In the genomic region with DNA sequence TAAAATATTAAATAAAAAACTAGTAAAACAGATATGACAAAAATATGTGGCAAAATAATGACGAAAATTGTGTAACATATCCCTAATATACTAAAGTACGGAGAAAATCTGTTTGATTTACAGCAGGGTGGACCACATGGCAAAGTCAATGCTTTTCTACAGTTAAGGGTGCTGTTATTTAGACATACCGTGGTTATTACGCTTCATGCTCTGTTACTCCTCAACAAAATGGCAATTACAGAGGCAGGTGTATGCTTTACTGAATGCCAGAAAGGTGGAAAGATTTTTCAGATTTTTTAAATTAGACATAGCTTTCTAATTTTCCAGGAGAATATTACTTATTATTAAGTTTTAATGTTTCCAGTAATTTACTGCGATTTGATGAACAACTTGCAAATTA, we compare ENCODE assay signal across 18 cellular contexts.
"Had no signal": no experiment of that assay in that cellular context is flagged by ENCODE, and none has a peak within 500 bp of the region (broad histone marks: within the 10 kb centered on the region; RNA-seq: fewer than 3 reads in every experiment).

No MANE protein-coding gene starts in this region.

- H3K4me3 ChIP-seq: breast epithelium, coronary artery, left lung, upper lobe of right lung had no signal

- DNase-seq: activated CD4-positive, alpha-beta T cell treated with anti-CD3 and anti-CD28 coated beads, Interleukin-2, amount 10 ng/mL, durations not matched to agents 7 days and 5 days; activated CD8-positive, alpha-beta memory T cell treated with anti-CD3 and anti-CD28 coated beads, Interleukin-2, amount 50 U/mL, for 4 hours; activated naive CD4-positive, alpha-beta T cell treated with anti-CD3 and anti-CD28 coated beads, Interleukin-2, amount 10 ng/mL, durations not matched to agents 7 days and 5 days; activated naive CD8-positive, alpha-beta T cell treated with anti-CD3 and anti-CD28 coated beads, Interleukin-2, amount 50 U/mL, for 24 hours; activated T-cell treated with anti-CD3 and anti-CD28 coated beads, Interleukin-2, amount 50 U/mL, for 4 hours; aorta; erythroblast; foreskin melanocyte; hypothalamus; islet precursor cell; left lung; midbrain; nucleus accumbens; stimulated activated naive B cell treated with anti-CD40 and anti-IgM and Interleukin-4, amounts not matched to agents 10 μg/mL and 1 μg/mL and 100 μg/mL, for 72 hours; upper lobe of right lung had no signal

- H3K27ac Mint-ChIP-seq: activated CD4-positive, alpha-beta T cell treated with anti-CD3 and anti-CD28 coated beads, Interleukin-2, amount 10 ng/mL, durations not matched to agents 7 days and 5 days; activated naive CD4-positive, alpha-beta T cell treated with anti-CD3 and anti-CD28 coated beads, Interleukin-2, amount 10 ng/mL, durations not matched to agents 7 days and 5 days; activated naive CD8-positive, alpha-beta T cell treated with anti-CD3 and anti-CD28 coated beads, Interleukin-2, amount 50 U/mL, for 24 hours; nephron; stimulated activated naive B cell treated with anti-CD40 and anti-IgM and Interleukin-4, amounts not matched to agents 10 μg/mL and 1 μg/mL and 100 μg/mL, for 72 hours had no signal

- H3K27ac ChIP-seq: breast epithelium, coronary artery, left lung, upper lobe of right lung had no signal

- H3K36me3 ChIP-seq: breast epithelium, left lung, upper lobe of right lung had no signal

- H3K4me3 Mint-ChIP-seq: activated CD4-positive, alpha-beta T cell treated with anti-CD3 and anti-CD28 coated beads, Interleukin-2, amount 10 ng/mL, durations not matched to agents 7 days and 5 days; activated naive CD4-positive, alpha-beta T cell treated with anti-CD3 and anti-CD28 coated beads, Interleukin-2, amount 10 ng/mL, durations not matched to agents 7 days and 5 days; activated naive CD8-positive, alpha-beta T cell treated with anti-CD3 and anti-CD28 coated beads, Interleukin-2, amount 50 U/mL, for 24 hours; activated T-cell treated with anti-CD3 and anti-CD28 coated beads, Interleukin-2, amount 50 U/mL, for 4 hours; nephron; stimulated activated naive B cell treated with anti-CD40 and anti-IgM and Interleukin-4, amounts not matched to agents 10 μg/mL and 1 μg/mL and 100 μg/mL, for 72 hours had no signal

- H3K9me3 ChIP-seq: breast epithelium, left lung, upper lobe of right lung had no signal

- H3K4me1 Mint-ChIP-seq: activated CD4-positive, alpha-beta T cell treated with anti-CD3 and anti-CD28 coated beads, Interleukin-2, amount 10 ng/mL, durations not matched to agents 7 days and 5 days; activated naive CD4-positive, alpha-beta T cell treated with anti-CD3 and anti-CD28 coated beads, Interleukin-2, amount 10 ng/mL, durations not matched to agents 7 days and 5 days; activated naive CD8-positive, alpha-beta T cell treated with anti-CD3 and anti-CD28 coated beads, Interleukin-2, amount 50 U/mL, for 24 hours; nephron; stimulated activated naive B cell treated with anti-CD40 and anti-IgM and Interleukin-4, amounts not matched to agents 10 μg/mL and 1 μg/mL and 100 μg/mL, for 72 hours had no signal

- H3K27me3 Mint-ChIP-seq: activated CD4-positive, alpha-beta T cell treated with anti-CD3 and anti-CD28 coated beads, Interleukin-2, amount 10 ng/mL, durations not matched to agents 7 days and 5 days; activated naive CD4-positive, alpha-beta T cell treated with anti-CD3 and anti-CD28 coated beads, Interleukin-2, amount 10 ng/mL, durations not matched to agents 7 days and 5 days; activated naive CD8-positive, alpha-beta T cell treated with anti-CD3 and anti-CD28 coated beads, Interleukin-2, amount 50 U/mL, for 24 hours; stimulated activated naive B cell treated with anti-CD40 and anti-IgM and Interleukin-4, amounts not matched to agents 10 μg/mL and 1 μg/mL and 100 μg/mL, for 72 hours had no signal

- H3K4me1 ChIP-seq: breast epithelium, left lung, upper lobe of right lung had no signal

- H3K9me3 Mint-ChIP-seq: activated CD4-positive, alpha-beta T cell treated with anti-CD3 and anti-CD28 coated beads, Interleukin-2, amount 10 ng/mL, durations not matched to agents 7 days and 5 days; activated naive CD4-positive, alpha-beta T cell treated with anti-CD3 and anti-CD28 coated beads, Interleukin-2, amount 10 ng/mL, durations not matched to agents 7 days and 5 days; activated naive CD8-positive, alpha-beta T cell treated with anti-CD3 and anti-CD28 coated beads, Interleukin-2, amount 50 U/mL, for 24 hours; activated T-cell treated with anti-CD3 and anti-CD28 coated beads, Interleukin-2, amount 50 U/mL, for 4 hours; nephron; stimulated activated naive B cell treated with anti-CD40 and anti-IgM and Interleukin-4, amounts not matched to agents 10 μg/mL and 1 μg/mL and 100 μg/mL, for 72 hours had no signal

- H3K27me3 ChIP-seq: breast epithelium, left lung, upper lobe of right lung had no signal

- H3K36me3 Mint-ChIP-seq: activated naive CD4-positive, alpha-beta T cell treated with anti-CD3 and anti-CD28 coated beads, Interleukin-2, amount 10 ng/mL, durations not matched to agents 7 days and 5 days; stimulated activated naive B cell treated with anti-CD40 and anti-IgM and Interleukin-4, amounts not matched to agents 10 μg/mL and 1 μg/mL and 100 μg/mL, for 72 hours had no signal
